17 cellular contexts compared by ENCODE assay signal in genomic region chr20:12022121-12022520, GRCh38.
DNase-seq lines count a peak whose midpoint lies in the region; ATAC-seq and TF ChIP-seq lines count a peak whose summit lies in the region.
"Had no signal": no experiment of that assay in that cellular context is flagged by ENCODE, and none has a peak within 500 bp of the region (broad histone marks: within the 10 kb centered on the region; RNA-seq: fewer than 3 reads in every experiment).

No MANE protein-coding gene starts in this region.

- intact Hi-C loops in head of caudate nucleus (cut with DNase I) (no loop called here), right cardiac atrium (cut with DNase I) (no loop called here)

- H3K27ac Mint-ChIP-seq in glutamatergic neuron (ENCODE audit: unreplicated experiment): no peak overlapping the region
- H3K27ac Mint-ChIP-seq: CD4-positive, alpha-beta T cell; CD8-positive, alpha-beta T cell had no signal

- no peak for TF ChIP-seq CTCF in glutamatergic neuron (IDR thresholded peaks at IDR 0.05; ENCODE audit: partially characterized antibody, unreplicated experiment)

- no peaks in the 10 kb centered on the region for H3K9me3 ChIP-seq in right cardiac atrium (ENCODE audit: control insufficient read depth, low read length)
- H3K9me3 ChIP-seq: BE2C, Caco-2 had no signal

- no peaks in the 10 kb centered on the region for H3K4me1 ChIP-seq in right cardiac atrium (ENCODE audit: control insufficient read depth, insufficient read depth, low read length)
- H3K4me1 ChIP-seq: BE2C, Caco-2 had no signal

- no peak overlapping the region for H3K27ac ChIP-seq in right cardiac atrium (ENCODE audit: low read length)
- H3K27ac ChIP-seq: C4-2B had no signal

- 98% methylated on average over 3 of the region's 3 CpGs for WGBS in right cardiac atrium

- H3K27me3 Mint-ChIP-seq in glutamatergic neuron (ENCODE audit: unreplicated experiment): no peaks in the 10 kb centered on the region
- H3K27me3 Mint-ChIP-seq: CD4-positive, alpha-beta T cell had no signal

- peaks cover 2% of the 10 kb centered on the region for H3K27me3 ChIP-seq in right cardiac atrium (ENCODE audit: control insufficient read depth, insufficient read depth)
- H3K27me3 ChIP-seq: BE2C; BLaER1 treated with 17β-estradiol and CSF1 and Interleukin-3, amounts not matched to agents 10 nM and 100 nM had no signal

- H3K36me3 Mint-ChIP-seq in glutamatergic neuron (ENCODE audit: unreplicated experiment): no peaks in the 10 kb centered on the region
- H3K36me3 Mint-ChIP-seq: CD8-positive, alpha-beta T cell had no signal

- peak; percentile 40 for DNase-seq in NCI-H69 (lab: John Stamatoyannopoulos, UW)
- peak in 39 of 42 donors; percentile 17 to 80 (median 45) for DNase-seq in head of caudate nucleus
- DNase-seq in putamen (ENCODE audit: low spot score): peak; percentile 32
- DNase-seq in glutamatergic neuron: no peak
- no peak for DNase-seq in right cardiac atrium
- DNase-seq: 8988T; ACHN; BE2C; Caco-2; Calu3; CD4-positive, alpha-beta T cell; CD8-positive, alpha-beta T cell; DMS79 treated with DMSO at 0.1 percent for 48 hours; GF-D8 had no signal

- ATAC-seq in GM21786 (IDR thresholded peaks at IDR 0.05; ENCODE audit: unreplicated experiment): no peak
- ATAC-seq in right cardiac atrium: no peak
- ATAC-seq: CD8-positive, alpha-beta T cell had no signal

- peaks cover 2% of the 10 kb centered on the region for H3K9me3 Mint-ChIP-seq in glutamatergic neuron (ENCODE audit: unreplicated experiment)
- H3K9me3 Mint-ChIP-seq: CD4-positive, alpha-beta T cell had no signal

- no peaks in the 10 kb centered on the region for H3K4me1 Mint-ChIP-seq in glutamatergic neuron (ENCODE audit: low read depth, unreplicated experiment)

- no peak overlapping the region for H3K4me3 Mint-ChIP-seq in glutamatergic neuron (ENCODE audit: unreplicated experiment)
- H3K4me3 Mint-ChIP-seq: CD4-positive, alpha-beta T cell; CD8-positive, alpha-beta T cell had no signal

- no peak overlapping the region for H3K4me3 ChIP-seq in right cardiac atrium (ENCODE audit: low read length)
- H3K4me3 ChIP-seq: BLaER1 treated with 17β-estradiol and CSF1 and Interleukin-3, amounts not matched to agents 10 nM and 100 nM had no signal

Comparison
In these comparisons a context has a peak if more than half of its experiments do, and no peak if none do; other contexts are left out.
1. DNase-seq: peak in NCI-H69 (single experiment), head of caudate nucleus (39 of 42) and putamen (single experiment); none in glutamatergic neuron (single experiment) and right cardiac atrium (0 of 3).